In the genomic region with DNA sequence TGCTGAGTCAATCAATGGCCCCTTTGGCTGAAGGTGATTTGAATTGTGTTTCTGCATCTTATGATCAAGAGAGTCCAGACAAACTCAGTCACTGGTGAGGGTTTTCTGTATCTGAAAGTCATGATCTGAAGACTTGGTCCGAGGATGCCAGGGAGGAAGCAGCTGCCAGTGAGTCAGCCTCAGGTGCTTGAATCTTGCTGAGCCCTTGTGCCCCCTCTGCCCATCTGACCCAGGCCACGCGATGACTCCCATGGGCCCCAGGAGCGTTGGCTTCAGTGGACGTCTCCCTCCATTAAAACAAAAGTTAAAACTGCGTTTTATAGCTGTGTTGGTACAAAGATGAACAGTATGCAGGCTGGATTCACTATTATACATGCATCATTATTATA, we compare ENCODE assay signal across 28 cellular contexts.
DNase-seq lines count a peak whose midpoint lies in the region; ATAC-seq and TF ChIP-seq lines count a peak whose summit lies in the region.
"Had no signal": no experiment of that assay in that cellular context is flagged by ENCODE, and none has a peak within 500 bp of the region (broad histone marks: within the 10 kb centered on the region; RNA-seq: fewer than 3 reads in every experiment).

No MANE protein-coding gene starts in this region.

- no peaks in the 10 kb centered on the region for H3K27me3 ChIP-seq in uterus
- H3K27me3 ChIP-seq: adrenal gland, vagina had no signal

- DNase-seq in Right ventricle myocardium superior (peak; percentile 32), left ventricle myocardium superior (no peak), epidermal melanocyte (ENCODE audit: insufficient read length, low spot score) (peak; percentile 4), sciatic nerve (ENCODE audit: low spot score) (peak; percentile 14), uterus (peak; percentile 9 to 10), activated gamma-delta T cell (lab: John Stamatoyannopoulos, UW) (no peak)
- no peak for DNase-seq in activated naive CD4-positive, alpha-beta T cell treated with anti-CD3 and anti-CD28 coated beads, Interleukin-2, amount 10 ng/mL, durations not matched to agents 7 days and 5 days
- DNase-seq: activated CD4-positive, alpha-beta T cell treated with anti-CD3 and anti-CD28 coated beads, Interleukin-2, amount 10 ng/mL, durations not matched to agents 7 days and 5 days; activated naive CD4-positive, alpha-beta T cell treated with Interleukin-2 at 50 U/mL for 16 hours; activated T-cell treated with anti-CD3 and anti-CD28 coated beads, Interleukin-2, amount 50 U/mL, for 4 hours; effector memory CD8-positive, alpha-beta T cell; foreskin melanocyte; H7; natural killer cell; NCI-H1092 treated with DMSO at 0.1 percent for 48 hours; NCI-H187 treated with DMSO at 0.1 percent for 48 hours; NCI-H2171 treated with DMSO at 0.1 percent for 48 hours; NCI-H510A treated with DMSO at 0.1 percent for 48 hours; PC-9; retina; SHP77 treated with DMSO at 0.1 percent for 48 hours; stimulated activated CD4-positive, alpha-beta T cell treated with anti-CD3 and anti-CD28 coated beads, Interleukin-4, amount 100 ng/mL, for 24 hours had no signal

- intact Hi-C loops in Right ventricle myocardium superior (cut with DNase I), result no loop called here
- intact Hi-C loops in left ventricle myocardium superior (cut with micrococcal nuclease), result no loop called here
- intact Hi-C loops in sciatic nerve (cut with DNase I), result no loop called here
- intact Hi-C loops in uterus (cut with DNase I; ENCODE audit: low total_unique reads), result no loop called here

- no peak for TF ChIP-seq CTCF in uterus (IDR thresholded peaks at IDR 0.05)

- no peak overlapping the region for H3K4me3 Mint-ChIP-seq in activated naive CD4-positive, alpha-beta T cell treated with anti-CD3 and anti-CD28 coated beads, Interleukin-2, amount 10 ng/mL, durations not matched to agents 7 days and 5 days
- H3K4me3 Mint-ChIP-seq: activated CD4-positive, alpha-beta T cell treated with anti-CD3 and anti-CD28 coated beads, Interleukin-2, amount 10 ng/mL, durations not matched to agents 7 days and 5 days; activated T-cell treated with anti-CD3 and anti-CD28 coated beads, Interleukin-2, amount 50 U/mL, for 4 hours; effector memory CD8-positive, alpha-beta T cell; natural killer cell; stimulated activated memory B cell treated with anti-CD40 and anti-IgM and Interleukin-4, amounts not matched to agents 10 μg/mL and 1 μg/mL and 100 μg/mL, for 72 hours had no signal

- no peak overlapping the region for H3K27ac ChIP-seq in uterus
- H3K27ac ChIP-seq: A549, PC-9, vagina had no signal

- H3K4me1 ChIP-seq in uterus, result peaks cover 0 to 5% of the 10 kb centered on the region in 2 donors
- H3K4me1 ChIP-seq: A549, vagina had no signal

- H3K36me3 ChIP-seq in uterus, result no peaks in the 10 kb centered on the region
- H3K36me3 ChIP-seq: adrenal gland, vagina had no signal

- ATAC-seq in Right ventricle myocardium superior (ENCODE audit: poor library complexity) (no peak), left ventricle myocardium superior (no peak), sciatic nerve (no peak), GM19395 (IDR thresholded peaks at IDR 0.05; ENCODE audit: unreplicated experiment) (no peak)
- ATAC-seq: A549; activated T-cell treated with anti-CD3 and anti-CD28 coated beads, Interleukin-2, amount 50 U/mL, for 4 hours; effector memory CD8-positive, alpha-beta T cell; esophagus mucosa; natural killer cell; stimulated activated memory B cell treated with anti-CD40 and anti-IgM and Interleukin-4, amounts not matched to agents 10 μg/mL and 1 μg/mL and 100 μg/mL, for 72 hours had no signal

- H3K27ac Mint-ChIP-seq in activated naive CD4-positive, alpha-beta T cell treated with anti-CD3 and anti-CD28 coated beads, Interleukin-2, amount 10 ng/mL, durations not matched to agents 7 days and 5 days, result no peak overlapping the region
- H3K27ac Mint-ChIP-seq: activated CD4-positive, alpha-beta T cell treated with anti-CD3 and anti-CD28 coated beads, Interleukin-2, amount 10 ng/mL, durations not matched to agents 7 days and 5 days; effector memory CD8-positive, alpha-beta T cell; natural killer cell; stimulated activated memory B cell treated with anti-CD40 and anti-IgM and Interleukin-4, amounts not matched to agents 10 μg/mL and 1 μg/mL and 100 μg/mL, for 72 hours had no signal

- peaks cover 0 to under 1% of the 10 kb centered on the region in 2 donors for H3K9me3 ChIP-seq in uterus
- H3K9me3 ChIP-seq: A549, adrenal gland, vagina had no signal

- CTCF ChIA-PET in activated naive CD4-positive, alpha-beta T cell treated with anti-CD3 and anti-CD28 coated beads, Interleukin-2, amount 10 ng/mL, durations not matched to agents 7 days and 5 days (lab: Charles Lee), result no interaction called here

- H3K4me3 ChIP-seq in uterus, result no peak overlapping the region
- H3K4me3 ChIP-seq: A549, adrenal gland, PC-9, vagina had no signal

- H3K27me3 Mint-ChIP-seq in activated naive CD4-positive, alpha-beta T cell treated with anti-CD3 and anti-CD28 coated beads, Interleukin-2, amount 10 ng/mL, durations not matched to agents 7 days and 5 days, result peaks cover 5% of the 10 kb centered on the region
- H3K27me3 Mint-ChIP-seq: activated CD4-positive, alpha-beta T cell treated with anti-CD3 and anti-CD28 coated beads, Interleukin-2, amount 10 ng/mL, durations not matched to agents 7 days and 5 days had no signal

- no peak for TF ChIP-seq POLR2A in uterus (IDR thresholded peaks at IDR 0.05)

- H3K9me3 Mint-ChIP-seq in activated naive CD4-positive, alpha-beta T cell treated with anti-CD3 and anti-CD28 coated beads, Interleukin-2, amount 10 ng/mL, durations not matched to agents 7 days and 5 days, result peaks cover 10% of the 10 kb centered on the region

- no peaks in the 10 kb centered on the region for H3K4me1 Mint-ChIP-seq in activated naive CD4-positive, alpha-beta T cell treated with anti-CD3 and anti-CD28 coated beads, Interleukin-2, amount 10 ng/mL, durations not matched to agents 7 days and 5 days
- H3K4me1 Mint-ChIP-seq: activated CD4-positive, alpha-beta T cell treated with anti-CD3 and anti-CD28 coated beads, Interleukin-2, amount 10 ng/mL, durations not matched to agents 7 days and 5 days; natural killer cell; stimulated activated memory B cell treated with anti-CD40 and anti-IgM and Interleukin-4, amounts not matched to agents 10 μg/mL and 1 μg/mL and 100 μg/mL, for 72 hours had no signal

- H3K36me3 Mint-ChIP-seq in activated naive CD4-positive, alpha-beta T cell treated with anti-CD3 and anti-CD28 coated beads, Interleukin-2, amount 10 ng/mL, durations not matched to agents 7 days and 5 days, result no peaks in the 10 kb centered on the region
- H3K36me3 Mint-ChIP-seq: natural killer cell; stimulated activated memory B cell treated with anti-CD40 and anti-IgM and Interleukin-4, amounts not matched to agents 10 μg/mL and 1 μg/mL and 100 μg/mL, for 72 hours had no signal

Comparison
In these comparisons a context has a peak if more than half of its experiments do, and no peak if none do; other contexts are left out.
1. DNase-seq: peak in Right ventricle myocardium superior (single experiment), epidermal melanocyte (single experiment), sciatic nerve (single experiment) and uterus (2 of 2); none in left ventricle myocardium superior (single experiment), activated naive CD4-positive, alpha-beta T cell treated with anti-CD3 and anti-CD28 coated beads, Interleukin-2, amount 10 ng/mL, durations not matched to agents 7 days and 5 days (single experiment) and activated gamma-delta T cell (single experiment).